Comparison of ENCODE assay signal across 9 cellular contexts in genomic region chr10:75398630-75399460, GRCh38. TPM values are rescaled to one million over a fixed set of nuclear protein-coding genes. Genes with fewer than 3 reads are reported as not detected.
DNase-seq lines count a peak whose midpoint lies in the region; ATAC-seq and TF ChIP-seq lines count a peak whose summit lies in the region.
"Had no signal": no experiment of that assay in that cellular context is flagged by ENCODE, and none has a peak within 500 bp of the region (broad histone marks: within the 10 kb centered on the region; RNA-seq: fewer than 3 reads in every experiment).

No MANE protein-coding gene starts in this region.

- H3K27me3 ChIP-seq in gastroesophageal sphincter, result no peaks in the 10 kb centered on the region
- no peaks in the 10 kb centered on the region for H3K27me3 ChIP-seq in osteoblast (ENCODE audit: insufficient read depth, low read length)

- WGBS in gastroesophageal sphincter (ENCODE audit: low coverage in 1 of 2), 2 donors, result 40% methylated on average over 1 of the region's 83 CpGs; no CpG with 5 or more reads in 1 of the 2 donors

- TF ChIP-seq CTCF in AG10803 (conservative IDR thresholded peaks at IDR 0.05; ENCODE audit: low read length), result no peak
- no peak for TF ChIP-seq CTCF in gastroesophageal sphincter (IDR thresholded peaks at IDR 0.05)
- no peak for TF ChIP-seq CTCF in osteoblast (IDR thresholded peaks at IDR 0.05; ENCODE audit: extremely low read depth, low read depth, low read length)

- peaks cover 37% of the 10 kb centered on the region for H3K79me2 ChIP-seq in osteoblast (ENCODE audit: insufficient read depth, low read length)

- peaks cover 0 to 37% (median 6%) of the 10 kb centered on the region in 3 donors for H3K4me1 ChIP-seq in gastroesophageal sphincter
- H3K4me1 ChIP-seq in osteoblast (ENCODE audit: insufficient read depth, low read length), result peaks cover 12% of the 10 kb centered on the region

- DNase-seq in AG10803 (ENCODE audit: low read depth), result peak; percentile 37
- peak; percentile 62 for DNase-seq in RKO (ENCODE audit: low spot score)
- peak; percentile 89 for DNase-seq in osteoblast (ENCODE audit: insufficient read length, low spot score, missing footprints)
- no peak for DNase-seq in NCI-H774 (lab: John Stamatoyannopoulos, UW)
- no peak for DNase-seq in NCI-H2081 treated with DMSO at 0.1 percent for 48 hours (lab: John Stamatoyannopoulos, UW)

- peaks cover 22% of the 10 kb centered on the region for H4K20me1 ChIP-seq in osteoblast (ENCODE audit: insufficient read depth, low read length)

- peak; percentile 25 to 28 for TF ChIP-seq POLR2A in gastroesophageal sphincter (IDR thresholded peaks at IDR 0.05)

- H3K36me3 ChIP-seq in gastroesophageal sphincter (peaks cover 0 to 16% of the 10 kb centered on the region in 2 donors), osteoblast (ENCODE audit: insufficient read depth, low read length) (peaks cover 8% of the 10 kb centered on the region)

- H3K4me3 ChIP-seq in AG10803 (ENCODE audit: low read length) (peak overlapping the region; percentile 99), gastroesophageal sphincter (peak overlapping the region; percentile 62 to 100), osteoblast (ENCODE audit: insufficient read depth, low read length) (peak overlapping the region; percentile 100)

- ATAC-seq in gastroesophageal sphincter, result no peak
- ATAC-seq in HG03354 (IDR thresholded peaks at IDR 0.05; ENCODE audit: poor library complexity, severe bottlenecking, unreplicated experiment), result no peak
- no peak for ATAC-seq in HG02588 (IDR thresholded peaks at IDR 0.05; ENCODE audit: unreplicated experiment)
- ATAC-seq: stimulated activated effector memory CD8-positive, alpha-beta T cell treated with anti-CD3 and anti-CD28 coated beads, Interleukin-12 subunit alpha, Interleukin-12 subunit beta, amount 100 ng/mL, for 72 hours had no signal

- peak overlapping the region; percentile 84 for H3K4me2 ChIP-seq in osteoblast (ENCODE audit: insufficient read depth, low read length)

- H3K27ac ChIP-seq in gastroesophageal sphincter (peak overlapping the region; percentile 97 to 100 (median 100)), osteoblast (ENCODE audit: low read depth, low read length) (peak overlapping the region; percentile 48)

- H2AFZ ChIP-seq in osteoblast (ENCODE audit: low read length), result no peak overlapping the region

- H3K9me3 ChIP-seq in gastroesophageal sphincter, result no peaks in the 10 kb centered on the region
- no peaks in the 10 kb centered on the region for H3K9me3 ChIP-seq in osteoblast (ENCODE audit: low read depth, low read length)

- TF ChIP-seq EP300 in gastroesophageal sphincter (IDR thresholded peaks at IDR 0.05), result no peak

RNA-seq across cellular contexts. Expression of gene ZNF503, which starts 2.7 kb away (rescaled TPM):
- total RNA-seq in gastroesophageal sphincter (10 to 100 TPM; 27.3 to 83.7 (median 43.4) TPM), osteoblast (18.5 and 19.4 TPM in 2 replicates)

RNA-seq across cellular contexts. Expression of gene LRMDA, which starts 32.6 kb away (rescaled TPM):
- 10 to 100 TPM in 1 of 4 donors, 1 to 10 TPM in 3; 7.3 to 20.1 (median 8.4) TPM for total RNA-seq in gastroesophageal sphincter
- total RNA-seq in osteoblast, result 17.1 and 18.5 TPM in 2 replicates

Comparison
In these comparisons a context has a peak if more than half of its experiments do, and no peak if none do; other contexts are left out.
1. DNase-seq: peak in AG10803 (single experiment), RKO (single experiment) and osteoblast (single experiment); none in NCI-H774 (single experiment) and NCI-H2081 treated with DMSO at 0.1 percent for 48 hours (single experiment).
2. Peak in every context shown above with its lines, with median percentiles within 50 percentile points of each other: H3K4me3 ChIP-seq.